13 cellular contexts compared by ENCODE assay signal in genomic region chr18:79203017-79203605, GRCh38.
DNase-seq lines count a peak whose midpoint lies in the region; ATAC-seq and TF ChIP-seq lines count a peak whose summit lies in the region.
"Had no signal": no experiment of that assay in that cellular context is flagged by ENCODE, and none has a peak within 500 bp of the region (broad histone marks: within the 10 kb centered on the region; RNA-seq: fewer than 3 reads in every experiment).

No MANE protein-coding gene starts in this region.

- DNase-seq in NK-92 treated with Interleukin-12 subunit alpha and Interleukin-12 subunit beta, amount 100 ng/mL, for 24 hours (lab: John Stamatoyannopoulos, UW), result peak; percentile 17
- DNase-seq in NK-92 (lab: John Stamatoyannopoulos, UW; ENCODE audit: unreplicated experiment) (no peak), RPMI7951 (ENCODE audit: low read depth) (peak; percentile 7), astrocyte of the spinal cord (ENCODE audit: low read depth, low spot score) (peak; percentile 39), mesothelial cell of epicardium (ENCODE audit: low spot score in 2 of 2, unreplicated experiment in 2 of 2) (no peak), adrenal gland (no peak)
- peak in 2 of 3 donors; percentile 1 to 8 for DNase-seq in stimulated activated CD4-positive, alpha-beta T cell treated with anti-CD3 and anti-CD28 coated beads, TNF-alpha, amount 100 ng/mL, for 1 hour (ENCODE audit: low read depth in 3 of 3, low spot score in 1 of 3)
- DNase-seq: left colon, NCI-H510A, ovary had no signal

- no peaks in the 10 kb centered on the region for H3K27me3 Mint-ChIP-seq in mesothelial cell of epicardium (ENCODE audit: low read depth)
- H3K27me3 Mint-ChIP-seq: IgD-negative memory B cell had no signal

- no peak for TF ChIP-seq POLR2A in adrenal gland (IDR thresholded peaks at IDR 0.05)

- no peaks in the 10 kb centered on the region for H3K9me3 ChIP-seq in adrenal gland (replicated peaks in 1 of 3)
- H3K9me3 ChIP-seq: A549, ovary had no signal

- H3K4me1 Mint-ChIP-seq in mesothelial cell of epicardium, result no peaks in the 10 kb centered on the region

- peaks cover 22% of the 10 kb centered on the region for H3K36me3 Mint-ChIP-seq in mesothelial cell of epicardium

- in situ Hi-C loops in astrocyte of the spinal cord (cut with HindIII; ENCODE audit: low sequenced_read_pairs), result no loop called here

- TF ChIP-seq CTCF in astrocyte of the spinal cord (IDR thresholded peaks at IDR 0.05; ENCODE audit: low read depth, low read length), result no peak
- no peak for TF ChIP-seq CTCF in mesothelial cell of epicardium (IDR thresholded peaks at IDR 0.05; ENCODE audit: unreplicated experiment)
- TF ChIP-seq CTCF in adrenal gland (IDR thresholded peaks at IDR 0.05), result no peak

- no peak overlapping the region for H3K27ac ChIP-seq in adrenal gland
- H3K27ac ChIP-seq: A549, ovary had no signal

- H3K4me3 Mint-ChIP-seq in mesothelial cell of epicardium, result no peak overlapping the region
- H3K4me3 Mint-ChIP-seq: IgD-negative memory B cell had no signal

- H3K4me3 ChIP-seq in astrocyte of the spinal cord (ENCODE audit: low read depth, low read length) (no peak overlapping the region), adrenal gland (no peak overlapping the region)
- H3K4me3 ChIP-seq: A549, ovary had no signal

- ATAC-seq in HG03045 (IDR thresholded peaks at IDR 0.05; ENCODE audit: unreplicated experiment), result no peak
- ATAC-seq: A549, left colon had no signal

- intact Hi-C loops in adrenal gland (cut with DNase I), result no loop called here

- peaks cover 7% of the 10 kb centered on the region for H3K9me3 Mint-ChIP-seq in mesothelial cell of epicardium
- H3K9me3 Mint-ChIP-seq: IgD-negative memory B cell had no signal

- 96 to 98% (median 97%) methylated on average over 8 of the region's 8 CpGs for WGBS in adrenal gland, 4 donors

- no peaks in the 10 kb centered on the region for H3K4me1 ChIP-seq in adrenal gland (replicated peaks in 1 of 2)
- H3K4me1 ChIP-seq: A549 had no signal

- no peaks in the 10 kb centered on the region for H3K27me3 ChIP-seq in adrenal gland
- H3K27me3 ChIP-seq: ovary had no signal

- peaks cover 0 to 8% of the 10 kb centered on the region in 2 donors for H3K36me3 ChIP-seq in adrenal gland (replicated peaks in 1 of 2)
- H3K36me3 ChIP-seq: ovary had no signal

- H3K27ac Mint-ChIP-seq in mesothelial cell of epicardium, result no peak overlapping the region
- H3K27ac Mint-ChIP-seq: IgD-negative memory B cell had no signal

Comparison
In these comparisons a context has a peak if more than half of its experiments do, and no peak if none do; other contexts are left out.
1. DNase-seq: peak in NK-92 treated with Interleukin-12 subunit alpha and Interleukin-12 subunit beta, amount 100 ng/mL, for 24 hours (single experiment), RPMI7951 (single experiment), astrocyte of the spinal cord (single experiment) and stimulated activated CD4-positive, alpha-beta T cell treated with anti-CD3 and anti-CD28 coated beads, TNF-alpha, amount 100 ng/mL, for 1 hour (2 of 3); none in NK-92 (single experiment), mesothelial cell of epicardium (0 of 2) and adrenal gland (0 of 7).